In genomic region chr6:100461273-100461919, GRCh38 we compare ENCODE assay signal across 10 cellular contexts. TPM values are rescaled to one million over a fixed set of nuclear protein-coding genes. Genes with fewer than 3 reads are reported as not detected.
DNase-seq lines count a peak whose midpoint lies in the region; ATAC-seq and TF ChIP-seq lines count a peak whose summit lies in the region.
"Had no signal": no experiment of that assay in that cellular context is flagged by ENCODE, and none has a peak within 500 bp of the region (broad histone marks: within the 10 kb centered on the region; RNA-seq: fewer than 3 reads in every experiment).

No MANE protein-coding gene starts in this region.

- H3K4ac ChIP-seq in neuronal stem cell (ENCODE audit: low read length) = no peak overlapping the region

- no peaks in the 10 kb centered on the region for H3K79me1 ChIP-seq in neuronal stem cell (ENCODE audit: low read depth, low read length)

- H3K9ac ChIP-seq in neuronal stem cell (ENCODE audit: low read depth, low read length, poor library complexity) = no peak overlapping the region
- no peak overlapping the region for H3K9ac ChIP-seq in colonic mucosa (ENCODE audit: low read depth in 2 of 2, low read length in 2 of 2)

- TF ChIP-seq CTCF in astrocyte of the spinal cord (IDR thresholded peaks at IDR 0.05; ENCODE audit: low read depth, low read length) (no peak), colonic mucosa (IDR thresholded peaks at IDR 0.05) (no peak)

- no CpG with 5 or more reads among the region's 29 CpGs for WGBS in neuronal stem cell (ENCODE audit: extremely low coverage in 2 of 2, insufficient read length in 2 of 2, insufficient replicate concordance in 1 of 2), 2 donors

- H3K4me3 ChIP-seq in astrocyte of the spinal cord (ENCODE audit: low read depth, low read length) (no peak overlapping the region), neuronal stem cell (ENCODE audit: low read length in 2 of 2) (no peak overlapping the region), colonic mucosa (no peak overlapping the region)
- H3K4me3 ChIP-seq: ascending aorta had no signal

- H3K18ac ChIP-seq in neuronal stem cell (ENCODE audit: low read length) = no peak overlapping the region

- no peak overlapping the region for H3K14ac ChIP-seq in neuronal stem cell (ENCODE audit: low read length)

- H2BK15ac ChIP-seq in neuronal stem cell (ENCODE audit: low read length) = no peak overlapping the region

- H2BK120ac ChIP-seq in neuronal stem cell (ENCODE audit: low read depth, low read length) = no peak overlapping the region

- ATAC-seq in GM19324 (IDR thresholded peaks at IDR 0.05; ENCODE audit: low FRiP score, unreplicated experiment) = no peak
- ATAC-seq: left cardiac atrium had no signal

- H3K4me1 ChIP-seq in neuronal stem cell (ENCODE audit: control insufficient read depth in 2 of 2, insufficient read depth in 1 of 2, low read depth in 1 of 2, low read length in 2 of 2) = peaks cover 1 to 7% of the 10 kb centered on the region in 2 donors
- H3K4me1 ChIP-seq in colonic mucosa = peaks cover 4% of the 10 kb centered on the region

- in situ Hi-C loops in astrocyte of the spinal cord (cut with HindIII; ENCODE audit: low sequenced_read_pairs) = loop anchor here (25.0 kb wide), 1 partner anchor 349 kb away; no protein-coding TSS in a partner anchor

- H2AFZ ChIP-seq in neuronal stem cell (ENCODE audit: low read length) = peak overlapping the region; percentile 73

- H2BK12ac ChIP-seq in neuronal stem cell (ENCODE audit: low read length) = no peak overlapping the region

- no peak overlapping the region for H3K27ac ChIP-seq in neuronal stem cell (replicated peaks; ENCODE audit: low read length)
- H3K27ac ChIP-seq in colonic mucosa = no peak overlapping the region
- H3K27ac ChIP-seq: ascending aorta had no signal

- H3K27me3 ChIP-seq in neuronal stem cell (ENCODE audit: control insufficient read depth in 3 of 3, insufficient read depth in 3 of 3, low read depth in 1 of 3, low read length in 3 of 3) = peaks cover 34 to 100% (median 88%) of the 10 kb centered on the region in 3 experiments
- H3K27me3 ChIP-seq in colonic mucosa = peaks cover 98% of the 10 kb centered on the region

- H4K91ac ChIP-seq in neuronal stem cell (ENCODE audit: low read depth, low read length, poor library complexity) = no peak overlapping the region

- intact Hi-C loops in colonic mucosa (cut with DNase I) (no loop called here), posterior cingulate gyrus (cut with DNase I) (loop anchor here (10.0 kb wide), 1 partner anchor 847 kb away; no protein-coding TSS in a partner anchor)

- H4K8ac ChIP-seq in neuronal stem cell (ENCODE audit: low read depth, low read length) = no peak overlapping the region

- no peak overlapping the region for H2BK5ac ChIP-seq in neuronal stem cell (ENCODE audit: low read length)

- H3K23ac ChIP-seq in neuronal stem cell (ENCODE audit: low read depth, low read length, poor library complexity) = no peak overlapping the region

- no peak overlapping the region for H3K4me2 ChIP-seq in neuronal stem cell (ENCODE audit: insufficient read depth, low read length, poor library complexity, severe bottlenecking)

- no peaks in the 10 kb centered on the region for H3K36me3 ChIP-seq in neuronal stem cell (replicated peaks in 1 of 2; ENCODE audit: control insufficient read depth in 2 of 2, insufficient read depth in 2 of 2, low read length in 2 of 2)
- H3K36me3 ChIP-seq in colonic mucosa = no peaks in the 10 kb centered on the region
- H3K36me3 ChIP-seq: ascending aorta had no signal

- H2AK5ac ChIP-seq in neuronal stem cell (ENCODE audit: low read depth, low read length) = no peak overlapping the region

- H3K9me3 ChIP-seq in neuronal stem cell (replicated peaks in 1 of 2; ENCODE audit: control insufficient read depth in 2 of 2, insufficient read depth in 1 of 2, low read depth in 1 of 2, low read length in 2 of 2) (no peaks in the 10 kb centered on the region), colonic mucosa (no peaks in the 10 kb centered on the region)
- H3K9me3 ChIP-seq: ascending aorta had no signal

- DNase-seq in EL (peak; percentile 80), NCI-H1092 treated with DMSO at 0.1 percent for 48 hours (lab: John Stamatoyannopoulos, UW) (peak; percentile 67), astrocyte of the spinal cord (ENCODE audit: low read depth, low spot score) (peak; percentile 61), neuronal stem cell (ENCODE audit: low spot score) (peak; percentile 59), SIG-M5 treated with dmso at 0.1 percent for 504 hours (lab: John Stamatoyannopoulos, UW; ENCODE audit: unreplicated experiment) (no peak), colonic mucosa (no peak), posterior cingulate gyrus (no peak)
- DNase-seq: left cardiac atrium had no signal

RNA-seq across cellular contexts. Expression of gene SIM1, which starts 3.3 kb away (rescaled TPM):
- not detected for polyA plus RNA-seq in neuronal stem cell (2013, experiment 1 of 2)
- not detected for polyA plus RNA-seq in neuronal stem cell (2013, experiment 2 of 2)
- under 1 TPM in 1 of 2 donors, not detected in 1; 0.16 TPM for total RNA-seq in colonic mucosa
- total RNA-seq: ascending aorta, left cardiac atrium had no signal

Comparison
In these comparisons a context has a peak if more than half of its experiments do, and no peak if none do; other contexts are left out.
1. DNase-seq: peak in EL (single experiment), NCI-H1092 treated with DMSO at 0.1 percent for 48 hours (single experiment), astrocyte of the spinal cord (single experiment) and neuronal stem cell (single experiment); none in SIG-M5 treated with dmso at 0.1 percent for 504 hours (single experiment), colonic mucosa (single experiment) and posterior cingulate gyrus (0 of 10).